ENCODE assay signal across 22 cellular contexts in the genomic region with DNA sequence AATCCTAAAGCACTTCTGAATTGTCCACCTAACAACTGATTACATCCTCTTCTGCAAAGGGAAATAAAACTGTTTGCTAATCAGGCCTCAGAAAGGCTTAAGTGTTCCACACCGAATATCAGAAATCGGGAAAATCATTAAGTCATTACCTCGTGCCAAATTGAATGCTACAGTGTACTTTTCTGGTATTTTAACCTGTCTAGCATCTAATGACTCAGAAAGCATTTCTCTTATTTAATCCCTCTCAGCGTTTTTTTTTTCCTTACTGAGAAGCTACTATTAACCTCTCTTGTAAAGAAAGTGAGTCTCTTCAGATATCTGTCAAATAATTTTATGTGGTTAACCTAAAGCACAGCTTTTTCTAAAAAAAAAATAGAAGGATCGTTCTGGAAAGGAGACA. TPM values are rescaled to one million over a fixed set of nuclear protein-coding genes. Genes with fewer than 3 reads are reported as not detected.
DNase-seq lines count a peak whose midpoint lies in the region; ATAC-seq, FAIRE-seq and TF ChIP-seq lines count a peak whose summit lies in the region.
"Had no signal": no experiment of that assay in that cellular context is flagged by ENCODE, and none has a peak within 500 bp of the region (broad histone marks: within the 10 kb centered on the region; RNA-seq: fewer than 3 reads in every experiment).

No MANE protein-coding gene starts in this region.

- peaks cover 29% of the 10 kb centered on the region for H3K4me1 Mint-ChIP-seq in HFFc6 (ENCODE audit: low read depth)

- H3K79me2 ChIP-seq in hepatocyte (no peaks in the 10 kb centered on the region), osteoblast (ENCODE audit: insufficient read depth, low read length) (no peaks in the 10 kb centered on the region)

- H3K27me3 ChIP-seq in hepatocyte, result no peaks in the 10 kb centered on the region
- no peaks in the 10 kb centered on the region for H3K27me3 ChIP-seq in osteoblast (ENCODE audit: insufficient read depth, low read length)
- H3K27me3 ChIP-seq in upper lobe of right lung, result no peaks in the 10 kb centered on the region
- H3K27me3 ChIP-seq: BLaER1, SJCRH30 had no signal

- H3K4me3 ChIP-seq in hepatocyte, result no peak overlapping the region
- H3K4me3 ChIP-seq in osteoblast (ENCODE audit: insufficient read depth, low read length), result no peak overlapping the region
- no peak overlapping the region for H3K4me3 ChIP-seq in kidney (ENCODE audit: low read length in 2 of 2)
- H3K4me3 ChIP-seq in upper lobe of right lung, result no peak overlapping the region
- H3K4me3 ChIP-seq: A549, BLaER1, GM12878 had no signal

- no peak for ATAC-seq in upper lobe of right lung
- ATAC-seq: GM12878, HepG2 had no signal

- H3K36me3 ChIP-seq in hepatocyte (replicated peaks; ENCODE audit: insufficient read depth, low read depth), result no peaks in the 10 kb centered on the region
- no peaks in the 10 kb centered on the region for H3K36me3 ChIP-seq in osteoblast (ENCODE audit: insufficient read depth, low read length)
- no peaks in the 10 kb centered on the region for H3K36me3 ChIP-seq in kidney (ENCODE audit: control insufficient read depth in 1 of 2, insufficient read depth in 2 of 2, low read length in 2 of 2)
- H3K36me3 ChIP-seq in upper lobe of right lung, result no peaks in the 10 kb centered on the region
- H3K36me3 ChIP-seq: BLaER1, SJCRH30 had no signal

- TF ChIP-seq CTCF in HFFc6 (IDR thresholded peaks at IDR 0.05) (no peak), hepatocyte (IDR thresholded peaks at IDR 0.05; ENCODE audit: poor library complexity) (no peak), osteoblast (IDR thresholded peaks at IDR 0.05; ENCODE audit: extremely low read depth, low read depth, low read length) (no peak), kidney (IDR thresholded peaks at IDR 0.05; ENCODE audit: borderline replicate concordance, extremely low read depth, insufficient read depth) (no peak), upper lobe of right lung (IDR thresholded peaks at IDR 0.05) (no peak)

- no peak overlapping the region for H3K9ac ChIP-seq in kidney (ENCODE audit: low read length in 2 of 2)
- H3K9ac ChIP-seq: BLaER1 had no signal

- H2AFZ ChIP-seq in hepatocyte (no peak overlapping the region), osteoblast (ENCODE audit: low read length) (no peak overlapping the region)

- peak overlapping the region; percentile 51 for H3K27ac Mint-ChIP-seq in HFFc6

- intact Hi-C loops in kidney (cut with DNase I), result no loop called here
- intact Hi-C loops in upper lobe of right lung (cut with DNase I), result no loop called here

- H3K9me3 ChIP-seq in hepatocyte (ENCODE audit: low read depth), result no peaks in the 10 kb centered on the region
- no peaks in the 10 kb centered on the region for H3K9me3 ChIP-seq in osteoblast (ENCODE audit: low read depth, low read length)
- H3K9me3 ChIP-seq in kidney (ENCODE audit: control insufficient read depth in 1 of 2, low read length in 2 of 2), result peaks cover 0 to under 1% of the 10 kb centered on the region in 2 donors
- H3K9me3 ChIP-seq in upper lobe of right lung, result peaks cover 4% of the 10 kb centered on the region
- H3K9me3 ChIP-seq: SJCRH30 had no signal

- H3K27me3 Mint-ChIP-seq in HFFc6 (ENCODE audit: insufficient read depth), result no peaks in the 10 kb centered on the region; the same call in 1 of the 2 replicates
- H3K27me3 Mint-ChIP-seq: CD4-positive, alpha-beta memory T cell had no signal

- H4K20me1 ChIP-seq in hepatocyte (ENCODE audit: insufficient read depth, poor library complexity, severe bottlenecking) (no peaks in the 10 kb centered on the region), osteoblast (ENCODE audit: insufficient read depth, low read length) (no peaks in the 10 kb centered on the region)
- H4K20me1 ChIP-seq: BLaER1 had no signal

- peaks cover 12% of the 10 kb centered on the region for H3K36me3 Mint-ChIP-seq in HFFc6 (ENCODE audit: low read depth)

- H3K4me3 Mint-ChIP-seq in HFFc6, result peak overlapping the region; percentile 69
- H3K4me3 Mint-ChIP-seq: CD4-positive, alpha-beta memory T cell had no signal

- no peak for FAIRE-seq in kidney (lab: Jason Lieb, UNC)
- FAIRE-seq: A549, GM12878, GM18507, H1, HepG2 had no signal

- no peak for DNase-seq in HFFc6
- DNase-seq in amniotic epithelial cell (ENCODE audit: low read depth), result peak; percentile 68
- no peak for DNase-seq in hepatocyte (ENCODE audit: low spot score)
- DNase-seq in osteoblast (ENCODE audit: insufficient read length, low spot score, missing footprints), result no peak
- DNase-seq in NCI-H146 treated with DMSO at 0.1 percent for 48 hours (lab: John Stamatoyannopoulos, UW; ENCODE audit: unreplicated experiment), result no peak
- no peak for DNase-seq in kidney
- no peak for DNase-seq in upper lobe of right lung
- DNase-seq: Calu3; CD4-positive, alpha-beta memory T cell; KBM-7; NCI-H1417 treated with DMSO at 0.1 percent for 48 hours; NCI-H1930; NCI-H226; NCI-H524; NCI-H82; SJCRH30 had no signal

- H3K4me1 ChIP-seq in hepatocyte (ENCODE audit: insufficient read depth), result peaks cover 16% of the 10 kb centered on the region
- peaks cover 22% of the 10 kb centered on the region for H3K4me1 ChIP-seq in osteoblast (ENCODE audit: insufficient read depth, low read length)
- no peaks in the 10 kb centered on the region for H3K4me1 ChIP-seq in kidney (ENCODE audit: control insufficient read depth in 1 of 2, insufficient read depth in 1 of 2, low read depth in 1 of 2, low read length in 2 of 2)
- no peaks in the 10 kb centered on the region for H3K4me1 ChIP-seq in upper lobe of right lung
- H3K4me1 ChIP-seq: A549 had no signal

- H3K9me3 Mint-ChIP-seq in HFFc6, result peaks cover 12% of the 10 kb centered on the region

- WGBS in hepatocyte (ENCODE audit: low lambda C conversion rate, missing lambda C conversion rate), result 59% methylated on average over 5 of the region's 5 CpGs

- H3K27ac ChIP-seq in hepatocyte, result no peak overlapping the region
- H3K27ac ChIP-seq in osteoblast (ENCODE audit: low read depth, low read length), result no peak overlapping the region
- H3K27ac ChIP-seq in kidney (ENCODE audit: low read depth in 2 of 2, low read length in 2 of 2), result no peak overlapping the region
- no peak overlapping the region for H3K27ac ChIP-seq in upper lobe of right lung
- H3K27ac ChIP-seq: A549, BLaER1, SJCRH30 had no signal

- no peaks in the 10 kb centered on the region for H3K9me2 ChIP-seq in hepatocyte (replicated peaks; ENCODE audit: insufficient read depth)

- H3K4me2 ChIP-seq in hepatocyte (peak overlapping the region; percentile 5), osteoblast (ENCODE audit: insufficient read depth, low read length) (peak overlapping the region; percentile 7)

RNA-seq across cellular contexts. Expression of gene VIM, which starts 28.6 kb away (rescaled TPM):
- total RNA-seq in HFFc6 (2021; fragmentation: NEBNext Ultra II Directional; extraction: Animal tissue kit (Norgen Biotek cat#: 25700)), result over 10,000 TPM in 4 of 6 experiments, 1,000 to 10,000 TPM in 2; 9,623 to 12,540 (median 10,688) TPM
- 833 and 1,051 TPM in 2 replicates for total RNA-seq in hepatocyte
- polyA plus RNA-seq in hepatocyte, result 302 and 335 TPM in 2 replicates
- 10,072 and 10,643 TPM in 2 replicates for total RNA-seq in osteoblast
- 1,044 TPM for total RNA-seq in kidney
- 403 TPM for polyA plus RNA-seq in kidney (ENCODE audit: insufficient read depth, low read depth, low replicate concordance)
- 1,272 TPM for total RNA-seq in upper lobe of right lung
- total RNA-seq: HepG2 had no signal
- polyA plus RNA-seq: HepG2 had no signal

RNA-seq across cellular contexts. Expression of gene TRDMT1, which starts 55.2 kb away (rescaled TPM):
- total RNA-seq in HFFc6 (2021; fragmentation: NEBNext Ultra II Directional; extraction: Animal tissue kit (Norgen Biotek cat#: 25700)), result 10 to 100 TPM in 2 of 6 experiments, 1 to 10 TPM in 4; 6.8 to 13.0 (median 8.6) TPM
- 4.2 and 5.4 TPM in 2 replicates for total RNA-seq in hepatocyte
- 3.5 and 5.9 TPM in 2 replicates for polyA plus RNA-seq in hepatocyte
- 7.1 and 7.6 TPM in 2 replicates for total RNA-seq in osteoblast
- total RNA-seq in kidney, result 11.0 TPM
- polyA plus RNA-seq in kidney (ENCODE audit: insufficient read depth, low read depth, low replicate concordance), result 2.0 TPM
- total RNA-seq in upper lobe of right lung, result 9.2 TPM
